ENCODE assay signal across 17 cellular contexts in genomic region chr17:80857721-80858171, GRCh38.
DNase-seq lines count a peak whose midpoint lies in the region; ATAC-seq and TF ChIP-seq lines count a peak whose summit lies in the region.
"Had no signal": no experiment of that assay in that cellular context is flagged by ENCODE, and none has a peak within 500 bp of the region (broad histone marks: within the 10 kb centered on the region; RNA-seq: fewer than 3 reads in every experiment).

No MANE protein-coding gene starts in this region.

- peaks cover 92% of the 10 kb centered on the region for H3K4me1 Mint-ChIP-seq in activated CD4-positive, alpha-beta T cell treated with anti-CD3 and anti-CD28 coated beads, Interleukin-2, amount 10 ng/mL, durations not matched to agents 7 days and 5 days
- H3K4me1 Mint-ChIP-seq in T-helper 17 cell (peaks cover 39% of the 10 kb centered on the region), glutamatergic neuron (ENCODE audit: low read depth, unreplicated experiment) (peaks cover 8% of the 10 kb centered on the region)
- peaks cover 64% of the 10 kb centered on the region for H3K4me1 Mint-ChIP-seq in dendritic cell treated with granulocyte-macrophage colony-stimulating factor and Interleukin-4, amounts not matched to agents 40 ng/mL and 50 ng/mL, for 4 days (ENCODE audit: low read depth)

- peaks cover 0 to 59% (median 47%) of the 10 kb centered on the region in 4 donors for H3K4me1 ChIP-seq in sigmoid colon

- H3K9me3 Mint-ChIP-seq in activated CD4-positive, alpha-beta T cell treated with anti-CD3 and anti-CD28 coated beads, Interleukin-2, amount 10 ng/mL, durations not matched to agents 7 days and 5 days: no peaks in the 10 kb centered on the region
- H3K9me3 Mint-ChIP-seq in dendritic cell treated with granulocyte-macrophage colony-stimulating factor and Interleukin-4, amounts not matched to agents 40 ng/mL and 50 ng/mL, for 4 days: no peaks in the 10 kb centered on the region
- peaks cover 5% of the 10 kb centered on the region for H3K9me3 Mint-ChIP-seq in glutamatergic neuron (ENCODE audit: unreplicated experiment)
- H3K9me3 Mint-ChIP-seq: CD8-positive, alpha-beta memory T cell had no signal

- peak overlapping the region; percentile 96 for H3K27ac Mint-ChIP-seq in activated CD4-positive, alpha-beta T cell treated with anti-CD3 and anti-CD28 coated beads, Interleukin-2, amount 10 ng/mL, durations not matched to agents 7 days and 5 days
- peak overlapping the region; percentile 91 for H3K27ac Mint-ChIP-seq in T-helper 17 cell
- peak overlapping the region; percentile 65 for H3K27ac Mint-ChIP-seq in dendritic cell treated with granulocyte-macrophage colony-stimulating factor and Interleukin-4, amounts not matched to agents 40 ng/mL and 50 ng/mL, for 4 days
- H3K27ac Mint-ChIP-seq in glutamatergic neuron (ENCODE audit: unreplicated experiment): no peak overlapping the region

- CTCF ChIA-PET in activated CD4-positive, alpha-beta T cell treated with anti-CD3 and anti-CD28 coated beads, Interleukin-2, amount 10 ng/mL, durations not matched to agents 7 days and 5 days (lab: Charles Lee): interaction anchor here (0.9 kb wide), 1 partner anchor 12 kb away, joined by 3 read pairs; no protein-coding TSS in a partner anchor

- DNase-seq in activated CD4-positive, alpha-beta T cell treated with anti-CD3 and anti-CD28 coated beads, Interleukin-2, amount 10 ng/mL, durations not matched to agents 7 days and 5 days: no peak
- no peak for DNase-seq in activated CD4-positive, alpha-beta T cell treated with anti-CD3 and anti-CD28 coated beads for 4 hours
- DNase-seq in T-helper 17 cell (no peak), sigmoid colon (peak; percentile 60), NCI-H2196 (lab: John Stamatoyannopoulos, UW; ENCODE audit: unreplicated experiment) (no peak), glutamatergic neuron (no peak)
- DNase-seq: cortex of kidney, hippocampal formation, KBM-7, left cardiac atrium, NCI-H1092 treated with DMSO at 0.1 percent for 48 hours, NCI-H226, tibial artery had no signal

- H3K27me3 Mint-ChIP-seq in activated CD4-positive, alpha-beta T cell treated with anti-CD3 and anti-CD28 coated beads, Interleukin-2, amount 10 ng/mL, durations not matched to agents 7 days and 5 days: no peaks in the 10 kb centered on the region
- H3K27me3 Mint-ChIP-seq in T-helper 17 cell: no peaks in the 10 kb centered on the region
- H3K27me3 Mint-ChIP-seq in dendritic cell treated with granulocyte-macrophage colony-stimulating factor and Interleukin-4, amounts not matched to agents 40 ng/mL and 50 ng/mL, for 4 days: no peaks in the 10 kb centered on the region
- H3K27me3 Mint-ChIP-seq in glutamatergic neuron (ENCODE audit: unreplicated experiment): peaks cover 12% of the 10 kb centered on the region
- H3K27me3 Mint-ChIP-seq: CD8-positive, alpha-beta memory T cell had no signal

- H3K4me3 Mint-ChIP-seq in activated CD4-positive, alpha-beta T cell treated with anti-CD3 and anti-CD28 coated beads, Interleukin-2, amount 10 ng/mL, durations not matched to agents 7 days and 5 days: no peak overlapping the region
- H3K4me3 Mint-ChIP-seq in T-helper 17 cell: no peak overlapping the region
- no peak overlapping the region for H3K4me3 Mint-ChIP-seq in dendritic cell treated with granulocyte-macrophage colony-stimulating factor and Interleukin-4, amounts not matched to agents 40 ng/mL and 50 ng/mL, for 4 days
- no peak overlapping the region for H3K4me3 Mint-ChIP-seq in glutamatergic neuron (ENCODE audit: unreplicated experiment)
- H3K4me3 Mint-ChIP-seq: CD8-positive, alpha-beta memory T cell had no signal

- ATAC-seq in T-helper 17 cell (no peak), HG03571 (IDR thresholded peaks at IDR 0.05; ENCODE audit: unreplicated experiment) (no peak)
- ATAC-seq: left cardiac atrium had no signal

- 95 to 96% methylated on average over 27 of the region's 27 CpGs for WGBS in sigmoid colon, 2 donors

- no peaks in the 10 kb centered on the region for H3K9me3 ChIP-seq in T-helper 17 cell (ENCODE audit: control insufficient read depth, low read length, poor library complexity, severe bottlenecking)
- H3K9me3 ChIP-seq in sigmoid colon: no peaks in the 10 kb centered on the region
- H3K9me3 ChIP-seq: esophagus muscularis mucosa, tibial artery had no signal

- TF ChIP-seq CTCF in sigmoid colon (IDR thresholded peaks at IDR 0.05): no peak
- no peak for TF ChIP-seq CTCF in glutamatergic neuron (IDR thresholded peaks at IDR 0.05; ENCODE audit: partially characterized antibody, unreplicated experiment)

- no peak for TF ChIP-seq EP300 in sigmoid colon (IDR thresholded peaks at IDR 0.05)

- peaks cover 74% of the 10 kb centered on the region for H3K36me3 Mint-ChIP-seq in activated CD4-positive, alpha-beta T cell treated with anti-CD3 and anti-CD28 coated beads, Interleukin-2, amount 10 ng/mL, durations not matched to agents 7 days and 5 days (ENCODE audit: low read depth)
- H3K36me3 Mint-ChIP-seq in T-helper 17 cell (ENCODE audit: low read depth) (peaks cover 4% of the 10 kb centered on the region), glutamatergic neuron (ENCODE audit: unreplicated experiment) (peaks cover 4% of the 10 kb centered on the region)
- peaks cover 71% of the 10 kb centered on the region for H3K36me3 Mint-ChIP-seq in dendritic cell treated with granulocyte-macrophage colony-stimulating factor and Interleukin-4, amounts not matched to agents 40 ng/mL and 50 ng/mL, for 4 days (ENCODE audit: low read depth)

- no peak for TF ChIP-seq POLR2A in sigmoid colon (IDR thresholded peaks at IDR 0.05)

- peak overlapping the region in 2 of 4 donors; percentile 72 to 76 for H3K27ac ChIP-seq in sigmoid colon

- intact Hi-C loops in dendritic cell treated with granulocyte-macrophage colony-stimulating factor and Interleukin-4, amounts not matched to agents 40 ng/mL and 50 ng/mL, for 4 days (cut with micrococcal nuclease): no loop called here
- intact Hi-C loops in sigmoid colon (cut with DNase I): loop anchor here (2.0 to 5.0 kb wide), 3 partner anchors 25 to 85 kb away; no protein-coding TSS in a partner anchor

- no peak overlapping the region for H3K4me3 ChIP-seq in sigmoid colon
- H3K4me3 ChIP-seq: esophagus muscularis mucosa, tibial artery had no signal

- H3K27me3 ChIP-seq in sigmoid colon: no peaks in the 10 kb centered on the region
- H3K27me3 ChIP-seq: esophagus muscularis mucosa, tibial artery had no signal

- POLR2A ChIA-PET in activated CD4-positive, alpha-beta T cell treated with anti-CD3 and anti-CD28 coated beads, Interleukin-2, amount 10 ng/mL, durations not matched to agents 7 days and 5 days (lab: Charles Lee): interaction anchor here (0.5 kb wide), 1 partner anchor 128 kb away, joined by 6 read pairs; no protein-coding TSS in a partner anchor

- H3K36me3 ChIP-seq in sigmoid colon: no peaks in the 10 kb centered on the region
